ENCODE assay signal across 22 cellular contexts in genomic region chr1:183105449-183105848, GRCh38.
DNase-seq lines count a peak whose midpoint lies in the region; ATAC-seq and TF ChIP-seq lines count a peak whose summit lies in the region.
"Had no signal": no experiment of that assay in that cellular context is flagged by ENCODE, and none has a peak within 500 bp of the region (broad histone marks: within the 10 kb centered on the region; RNA-seq: fewer than 3 reads in every experiment).

No MANE protein-coding gene starts in this region.

- TF ChIP-seq CTCF in choroid plexus epithelial cell (conservative IDR thresholded peaks at IDR 0.05; ENCODE audit: low read depth, low read length) (no peak), osteoblast (IDR thresholded peaks at IDR 0.05; ENCODE audit: extremely low read depth, low read depth, low read length) (no peak)

- no peak overlapping the region for H3K4me3 ChIP-seq in GM23248
- no peak overlapping the region for H3K4me3 ChIP-seq in choroid plexus epithelial cell (ENCODE audit: low read depth, low read length)
- no peak overlapping the region for H3K4me3 ChIP-seq in osteoblast (ENCODE audit: insufficient read depth, low read length)
- H3K4me3 ChIP-seq: cardiac muscle cell, lung, spleen, tibial artery had no signal

- WGBS in GM23248 (ENCODE audit: low coverage in 1 of 2, low lambda C conversion rate in 2 of 2, missing lambda C conversion rate in 2 of 2), 2 experiments: 79 to 85% methylated on average over 3 of the region's 3 CpGs

- no peak overlapping the region for H3K27ac Mint-ChIP-seq in T-helper 17 cell
- H3K27ac Mint-ChIP-seq: activated CD4-positive, alpha-beta memory T cell treated with anti-CD3 and anti-CD28 coated beads, Interleukin-2, amount 10 ng/mL, durations not matched to agents 7 days and 5 days; activated naive CD8-positive, alpha-beta T cell; activated T-cell treated with anti-CD3 and anti-CD28 coated beads, Interleukin-2, amount 50 U/mL, for 72 hours; naive thymus-derived CD4-positive, alpha-beta T cell; progenitor cell of endocrine pancreas; stimulated activated memory B cell treated with anti-CD40 and anti-IgM and Interleukin-4, amounts not matched to agents 10 μg/mL and 1 μg/mL and 100 μg/mL, for 72 hours had no signal

- no peaks in the 10 kb centered on the region for H3K27me3 ChIP-seq in GM23248 (replicated peaks; ENCODE audit: insufficient read depth)
- no peaks in the 10 kb centered on the region for H3K27me3 ChIP-seq in osteoblast (ENCODE audit: insufficient read depth, low read length)
- H3K27me3 ChIP-seq: cardiac muscle cell, spleen, tibial artery had no signal

- in situ Hi-C loops in GM23248 (cut with MboI): no loop called here

- no peak for ATAC-seq in T-helper 17 cell
- ATAC-seq: activated T-cell treated with anti-CD3 and anti-CD28 coated beads, Interleukin-2, amount 50 U/mL, for 72 hours; naive thymus-derived CD4-positive, alpha-beta T cell; stimulated activated memory B cell treated with anti-CD40 and anti-IgM and Interleukin-4, amounts not matched to agents 10 μg/mL and 1 μg/mL and 100 μg/mL, for 72 hours had no signal

- H3K9me3 ChIP-seq in GM23248 (ENCODE audit: low read depth) (no peaks in the 10 kb centered on the region), osteoblast (ENCODE audit: low read depth, low read length) (no peaks in the 10 kb centered on the region), T-helper 17 cell (ENCODE audit: control insufficient read depth, low read length, poor library complexity, severe bottlenecking) (no peaks in the 10 kb centered on the region)
- H3K9me3 ChIP-seq: spleen, tibial artery had no signal

- H2AFZ ChIP-seq in GM23248: no peak overlapping the region
- no peak overlapping the region for H2AFZ ChIP-seq in osteoblast (ENCODE audit: low read length)

- H3K36me3 Mint-ChIP-seq in T-helper 17 cell (ENCODE audit: low read depth): peaks cover 4% of the 10 kb centered on the region
- H3K36me3 Mint-ChIP-seq: activated naive CD8-positive, alpha-beta T cell; naive thymus-derived CD4-positive, alpha-beta T cell had no signal

- H3K4me1 Mint-ChIP-seq in T-helper 17 cell: no peaks in the 10 kb centered on the region
- H3K4me1 Mint-ChIP-seq: activated CD4-positive, alpha-beta memory T cell treated with anti-CD3 and anti-CD28 coated beads, Interleukin-2, amount 10 ng/mL, durations not matched to agents 7 days and 5 days; naive thymus-derived CD4-positive, alpha-beta T cell had no signal

- H3K4me1 ChIP-seq in GM23248 (ENCODE audit: insufficient read depth) (peaks cover 38% of the 10 kb centered on the region), osteoblast (ENCODE audit: insufficient read depth, low read length) (peaks cover 52% of the 10 kb centered on the region)

- H3K27me3 Mint-ChIP-seq in T-helper 17 cell: peaks cover 47% of the 10 kb centered on the region
- H3K27me3 Mint-ChIP-seq: progenitor cell of endocrine pancreas; stimulated activated memory B cell treated with anti-CD40 and anti-IgM and Interleukin-4, amounts not matched to agents 10 μg/mL and 1 μg/mL and 100 μg/mL, for 72 hours had no signal

- no peak overlapping the region for H3K4me2 ChIP-seq in GM23248 (ENCODE audit: unreplicated experiment)
- H3K4me2 ChIP-seq in osteoblast (ENCODE audit: insufficient read depth, low read length): peak overlapping the region; percentile 63

- no peak overlapping the region for H3K4me3 Mint-ChIP-seq in T-helper 17 cell
- H3K4me3 Mint-ChIP-seq: activated CD4-positive, alpha-beta memory T cell treated with anti-CD3 and anti-CD28 coated beads, Interleukin-2, amount 10 ng/mL, durations not matched to agents 7 days and 5 days; activated naive CD8-positive, alpha-beta T cell; activated T-cell treated with anti-CD3 and anti-CD28 coated beads, Interleukin-2, amount 50 U/mL, for 72 hours; naive thymus-derived CD4-positive, alpha-beta T cell; stimulated activated memory B cell treated with anti-CD40 and anti-IgM and Interleukin-4, amounts not matched to agents 10 μg/mL and 1 μg/mL and 100 μg/mL, for 72 hours had no signal

- peak; percentile 33 for DNase-seq in GM23248
- DNase-seq in NOMO-1 (lab: John Stamatoyannopoulos, UW; ENCODE audit: unreplicated experiment in 2 of 2): peak; percentile 21 to 55
- DNase-seq in choroid plexus epithelial cell (ENCODE audit: low read depth): peak; percentile 81
- DNase-seq in osteoblast (ENCODE audit: insufficient read length, low spot score, missing footprints): no peak
- DNase-seq in middle frontal gyrus (ENCODE audit: extremely low spot score, low spot score): no peak
- no peak for DNase-seq in hypothalamus (lab: John Stamatoyannopoulos, UW)
- DNase-seq in T-helper 17 cell: no peak
- DNase-seq in A172 (ENCODE audit: low spot score): no peak
- DNase-seq: activated CD4-positive, alpha-beta memory T cell treated with anti-CD3 and anti-CD28 coated beads, Interleukin-2, amount 10 ng/mL, durations not matched to agents 7 days and 5 days; activated T-cell treated with anti-CD3 and anti-CD28 coated beads, Interleukin-2, amount 50 U/mL, for 72 hours; DMS 273 treated with DMSO at 0.1 percent for 48 hours; naive thymus-derived CD4-positive, alpha-beta T cell; NCI-H2171; NCI-H82; spleen; tibial artery had no signal

- H3K79me2 ChIP-seq in GM23248 (ENCODE audit: insufficient read depth): peaks cover 100% of the 10 kb centered on the region
- H3K79me2 ChIP-seq in osteoblast (ENCODE audit: insufficient read depth, low read length): peaks cover 98% of the 10 kb centered on the region

- no peaks in the 10 kb centered on the region for H3K9me2 ChIP-seq in GM23248 (ENCODE audit: insufficient read depth)

- H3F3A ChIP-seq in GM23248 (ENCODE audit: insufficient read depth): peaks cover 63% of the 10 kb centered on the region

- H3K9ac ChIP-seq in GM23248: peak overlapping the region; percentile 11; the same call in 1 of the 2 replicates

- peak overlapping the region; percentile 43 for H3K27ac ChIP-seq in GM23248
- peak overlapping the region; percentile 94 for H3K27ac ChIP-seq in osteoblast (ENCODE audit: low read depth, low read length)
- H3K27ac ChIP-seq: cardiac muscle cell, RWPE1, spleen had no signal

- H3K36me3 ChIP-seq in GM23248 (ENCODE audit: low read depth) (peaks cover 64% of the 10 kb centered on the region), osteoblast (ENCODE audit: insufficient read depth, low read length) (peaks cover 54% of the 10 kb centered on the region)

- H4K20me1 ChIP-seq in GM23248 (ENCODE audit: insufficient read depth) (peaks cover 9% of the 10 kb centered on the region; the same call in 1 of the 2 replicates), osteoblast (ENCODE audit: insufficient read depth, low read length) (peaks cover 20% of the 10 kb centered on the region)

Comparison
In these comparisons a context has a peak if more than half of its experiments do, and no peak if none do; other contexts are left out.
1. DNase-seq: peak in GM23248 (single experiment), NOMO-1 (2 of 2) and choroid plexus epithelial cell (single experiment); none in osteoblast (single experiment), middle frontal gyrus (single experiment), hypothalamus (0 of 51), T-helper 17 cell (0 of 3) and A172 (single experiment).